9 cellular contexts compared by ENCODE assay signal in genomic region chr6:142551145-142551811, GRCh38.
DNase-seq lines count a peak whose midpoint lies in the region; ATAC-seq lines count a peak whose summit lies in the region.
"Had no signal": no experiment of that assay in that cellular context is flagged by ENCODE, and none has a peak within 500 bp of the region (broad histone marks: within the 10 kb centered on the region; RNA-seq: fewer than 3 reads in every experiment).

No MANE protein-coding gene starts in this region.

- DNase-seq in A172 (ENCODE audit: low spot score) (peak; percentile 71), NCI-H1694 (lab: John Stamatoyannopoulos, UW) (peak; percentile 40), left kidney (ENCODE audit: low read depth, low spot score) (peak; percentile 10), NCI-H1105 treated with DMSO at 0.1 percent for 48 hours (lab: John Stamatoyannopoulos, UW) (no peak), NCI-H446 treated with DMSO at 0.1 percent for 48 hours (lab: John Stamatoyannopoulos, UW) (no peak)
- DNase-seq in activated T-cell treated with anti-CD3 and anti-CD28 coated beads, Interleukin-2, amount 50 U/mL, for 4 hours, result peak; percentile 60

- H3K4me3 Mint-ChIP-seq in activated T-cell treated with anti-CD3 and anti-CD28 coated beads, Interleukin-2, amount 50 U/mL, for 4 hours, result no peak overlapping the region

- H3K27me3 Mint-ChIP-seq in activated T-cell treated with anti-CD3 and anti-CD28 coated beads, Interleukin-2, amount 50 U/mL, for 4 hours (ENCODE audit: low read depth), result peaks cover 2% of the 10 kb centered on the region

- H3K4me1 Mint-ChIP-seq in activated T-cell treated with anti-CD3 and anti-CD28 coated beads, Interleukin-2, amount 50 U/mL, for 4 hours (ENCODE audit: low read depth), result peaks cover 24% of the 10 kb centered on the region

- H3K36me3 Mint-ChIP-seq in activated T-cell treated with anti-CD3 and anti-CD28 coated beads, Interleukin-2, amount 50 U/mL, for 4 hours (ENCODE audit: insufficient read depth), result no peaks in the 10 kb centered on the region
- H3K36me3 Mint-ChIP-seq: CD8-positive, alpha-beta memory T cell had no signal

- no peaks in the 10 kb centered on the region for H3K9me3 Mint-ChIP-seq in activated T-cell treated with anti-CD3 and anti-CD28 coated beads, Interleukin-2, amount 50 U/mL, for 4 hours
- H3K9me3 Mint-ChIP-seq: CD8-positive, alpha-beta memory T cell had no signal

- ATAC-seq in activated T-cell treated with anti-CD3 and anti-CD28 coated beads, Interleukin-2, amount 50 U/mL, for 4 hours, result peak; percentile 96 to 98
- ATAC-seq in HG03139 (IDR thresholded peaks at IDR 0.05; ENCODE audit: unreplicated experiment), result no peak
- ATAC-seq in HG03196 (IDR thresholded peaks at IDR 0.05; ENCODE audit: unreplicated experiment), result no peak

Comparison
In these comparisons a context has a peak if more than half of its experiments do, and no peak if none do; other contexts are left out.
1. DNase-seq: peak in A172 (single experiment), NCI-H1694 (single experiment), activated T-cell treated with anti-CD3 and anti-CD28 coated beads, Interleukin-2, amount 50 U/mL, for 4 hours (single experiment) and left kidney (single experiment); none in NCI-H1105 treated with DMSO at 0.1 percent for 48 hours (single experiment) and NCI-H446 treated with DMSO at 0.1 percent for 48 hours (single experiment).
2. ATAC-seq: peak in activated T-cell treated with anti-CD3 and anti-CD28 coated beads, Interleukin-2, amount 50 U/mL, for 4 hours (2 of 2); none in HG03139 (single experiment) and HG03196 (single experiment).